Comparison of ENCODE assay signal across 21 cellular contexts in genomic region chr3:117145677-117146076, GRCh38.
"Had no signal": no experiment of that assay in that cellular context is flagged by ENCODE, and none has a peak within 500 bp of the region (broad histone marks: within the 10 kb centered on the region; RNA-seq: fewer than 3 reads in every experiment).

No MANE protein-coding gene starts in this region.

- H3K4me3 ChIP-seq: colonic mucosa, esophagus muscularis mucosa, gastrocnemius medialis, lung, mucosa of descending colon, ovary, psoas muscle, sigmoid colon, testis, tibial artery, upper lobe of left lung had no signal

- H3K27ac ChIP-seq: colonic mucosa, esophagus muscularis mucosa, gastrocnemius medialis, ovary, psoas muscle, sigmoid colon, testis, tibial artery, upper lobe of left lung had no signal

- H3K9me3 ChIP-seq: colonic mucosa, esophagus muscularis mucosa, gastrocnemius medialis, mucosa of descending colon, ovary, psoas muscle, sigmoid colon, testis, tibial artery, upper lobe of left lung had no signal

- H3K36me3 ChIP-seq: colonic mucosa, esophagus muscularis mucosa, gastrocnemius medialis, ovary, sigmoid colon, tibial artery, upper lobe of left lung had no signal

- DNase-seq: colonic mucosa; effector memory CD4-positive, alpha-beta T cell; gastrocnemius medialis; head of caudate nucleus; mucosa of descending colon; naive B cell; nephron progenitor cell; occipital lobe; ovary; posterior cingulate gyrus; psoas muscle; right cardiac atrium; sigmoid colon; stimulated activated CD4-positive, alpha-beta T cell treated with anti-CD3 and anti-CD28 coated beads, Interleukin-4, amount 100 ng/mL, for 4 hours; stimulated activated naive CD8-positive, alpha-beta T cell treated with anti-CD3 and anti-CD28 coated beads, Interleukin-15, Interleukin-2, amounts not matched to agents 100 U/mL and 50 U/mL, for 24 hours; substantia nigra; testis; tibial artery; upper lobe of left lung had no signal

- H3K27me3 ChIP-seq: colonic mucosa, esophagus muscularis mucosa, gastrocnemius medialis, ovary, sigmoid colon, testis, tibial artery, upper lobe of left lung had no signal

- H3K4me1 ChIP-seq: colonic mucosa, gastrocnemius medialis, psoas muscle, sigmoid colon, tibial artery, upper lobe of left lung had no signal
